ENCODE assay signal across 18 cellular contexts in the genomic region with DNA sequence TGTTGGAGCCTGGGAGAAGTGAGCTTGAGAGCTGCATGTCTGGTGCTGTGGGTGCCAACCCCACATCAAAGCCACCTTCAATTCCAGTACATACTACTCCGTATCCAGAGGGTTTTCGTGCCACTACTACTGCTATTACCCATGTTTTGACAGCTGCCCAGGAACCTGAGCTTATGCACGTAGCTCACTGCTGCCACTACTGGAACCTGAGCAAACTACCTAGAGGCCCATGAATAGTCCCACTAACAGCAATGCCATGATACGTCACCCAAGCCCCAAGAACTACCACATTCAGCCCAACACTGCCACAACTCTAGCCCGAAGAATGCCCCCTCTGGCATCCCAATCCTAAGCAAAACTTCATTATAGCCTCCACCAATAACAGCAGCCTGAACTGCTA.
A peak's percentile ranks its signal among the peaks of the same experiment; 100 is the strongest.
DNase-seq lines count a peak whose midpoint lies in the region; ATAC-seq and TF ChIP-seq lines count a peak whose summit lies in the region.
"Had no signal": no experiment of that assay in that cellular context is flagged by ENCODE, and none has a peak within 500 bp of the region (broad histone marks: within the 10 kb centered on the region; RNA-seq: fewer than 3 reads in every experiment).

No MANE protein-coding gene starts in this region.

- no peaks in the 10 kb centered on the region for H3K27me3 ChIP-seq in HCT116 (ENCODE audit: insufficient read depth, low read length)
- no peaks in the 10 kb centered on the region for H3K27me3 ChIP-seq in PC-3 (ENCODE audit: low read length)
- H3K27me3 ChIP-seq in foreskin keratinocyte = no peaks in the 10 kb centered on the region
- H3K27me3 ChIP-seq in gastroesophageal sphincter = no peaks in the 10 kb centered on the region

- TF ChIP-seq RAD21 in HCT116 (IDR thresholded peaks at IDR 0.05; ENCODE audit: low read depth) = no peak

- no peaks in the 10 kb centered on the region for H3K79me2 ChIP-seq in HCT116 (ENCODE audit: insufficient read depth, low read length)
- H3K79me2 ChIP-seq in PC-3 (ENCODE audit: low read length) = no peaks in the 10 kb centered on the region
- H3K79me2 ChIP-seq: parathyroid adenoma had no signal

- no peaks in the 10 kb centered on the region for H3K4me1 ChIP-seq in HCT116 (ENCODE audit: control insufficient read depth in 1 of 2, insufficient read depth in 2 of 2, low read length in 2 of 2)
- H3K4me1 ChIP-seq in PC-3 (ENCODE audit: insufficient read depth, low read length) = no peaks in the 10 kb centered on the region
- H3K4me1 ChIP-seq in foreskin keratinocyte = no peaks in the 10 kb centered on the region
- no peaks in the 10 kb centered on the region for H3K4me1 ChIP-seq in gastroesophageal sphincter
- H3K4me1 ChIP-seq: left ventricle myocardium inferior, parathyroid adenoma had no signal

- H3F3A ChIP-seq in PC-3 (ENCODE audit: low read length, unreplicated experiment) = no peaks in the 10 kb centered on the region

- H3K4me2 ChIP-seq in HCT116 (ENCODE audit: low read length) = no peak overlapping the region
- H3K4me2 ChIP-seq in PC-3 (ENCODE audit: low read length) = no peak overlapping the region

- 73 to 80% methylated on average over 1 to 3 of the region's 5 CpGs for WGBS in gastroesophageal sphincter (ENCODE audit: low coverage in 1 of 2), 2 donors

- RAD21 ChIA-PET in HCT116 (lab: Charles Lee; ENCODE audit: low non-redundant PET in 1 of 2, low total read pairs in 2 of 2, uncharacterized antibody in 2 of 2, unreplicated experiment in 2 of 2) = no interaction called here

- CTCF ChIA-PET in HCT116 (lab: Charles Lee) = interaction anchor here (0.7 kb wide), 1 partner anchor 720 kb away, joined by 4 read pairs; no protein-coding TSS in a partner anchor
- CTCF ChIA-PET in PC-3 (lab: Charles Lee) = interaction anchor here (0.5 kb wide), 1 partner anchor 1136 kb away, joined by 3 read pairs; no protein-coding TSS in a partner anchor

- DNase-seq in ELR (ENCODE audit: low read depth) = peak; percentile 16
- DNase-seq in HCT116 (ENCODE audit: low read depth, low spot score) = no peak
- peak; percentile 17 for DNase-seq in PC-3
- DNase-seq in foreskin keratinocyte = no peak
- no peak for DNase-seq in NCI-H2107 treated with DMSO at 0.1 percent for 48 hours (lab: John Stamatoyannopoulos, UW; ENCODE audit: unreplicated experiment)
- DNase-seq: activated CD4-positive, alpha-beta T cell treated with anti-CD3 and anti-CD28 coated beads, Interleukin-2, amount 50 U/mL, for 1 hour; activated CD8-positive, alpha-beta memory T cell treated with anti-CD3 and anti-CD28 coated beads, Interleukin-2, amount 50 U/mL, for 4 hours; activated effector memory CD4-positive, alpha-beta T cell treated with anti-CD3 and anti-CD28 coated beads, Interleukin-2, amount 50 U/mL, for 16 hours; CD4-positive, alpha-beta T cell; KBM-7; left ventricle myocardium inferior; NCI-H1694; stimulated activated CD4-positive, alpha-beta T cell treated with anti-CD3 and anti-CD28 coated beads, Interleukin-1b, Interleukin-23, amount 100 ng/mL, for 48 hours; stimulated activated naive B cell treated with anti-CD40 and anti-IgM and Interleukin-4, amounts not matched to agents 10 μg/mL and 1 μg/mL and 100 μg/mL, for 72 hours had no signal

- no peak overlapping the region for H3K9ac ChIP-seq in HCT116 (ENCODE audit: low read length)
- H3K9ac ChIP-seq in PC-3 (ENCODE audit: low read length) = no peak overlapping the region
- H3K9ac ChIP-seq: parathyroid adenoma had no signal

- ATAC-seq in HCT116 (peak; percentile 79), PC-3 (peak; percentile 20; the same call in 1 of the 2 replicates), foreskin keratinocyte (no peak), gastroesophageal sphincter (no peak), HG03095 (IDR thresholded peaks at IDR 0.05; ENCODE audit: unreplicated experiment) (no peak)
- ATAC-seq: stimulated activated naive B cell treated with anti-CD40 and anti-IgM and Interleukin-4, amounts not matched to agents 10 μg/mL and 1 μg/mL and 100 μg/mL, for 72 hours had no signal

- no peaks in the 10 kb centered on the region; the same call in 1 of the 2 replicates for H4K20me1 ChIP-seq in HCT116 (ENCODE audit: insufficient read depth)
- H4K20me1 ChIP-seq in PC-3 (ENCODE audit: low read length) = no peaks in the 10 kb centered on the region

- no TSS peak for BruUV-seq in HCT116 (replicated peaks; lab: Mats Ljungman, UMichigan)
- BruUV-seq in PC-3 (replicated peaks; lab: Mats Ljungman, UMichigan) = no TSS peak

- no peak overlapping the region for H2AFZ ChIP-seq in HCT116 (ENCODE audit: low read depth, low read length, poor library complexity, severe bottlenecking)
- no peak overlapping the region for H2AFZ ChIP-seq in PC-3 (ENCODE audit: low read length)
- H2AFZ ChIP-seq: parathyroid adenoma had no signal

- H3K4me3 ChIP-seq in HCT116 (replicated peaks in 1 of 2; ENCODE audit: low read depth in 1 of 2, low read length in 2 of 2) (no peak overlapping the region), PC-3 (ENCODE audit: low read length) (no peak overlapping the region), gastroesophageal sphincter (no peak overlapping the region)
- H3K4me3 ChIP-seq: left ventricle myocardium inferior had no signal

- no peak for TF ChIP-seq EP300 in gastroesophageal sphincter (IDR thresholded peaks at IDR 0.05)

- TF ChIP-seq POLR2A in HCT116 (IDR thresholded peaks at IDR 0.05; ENCODE audit: borderline replicate concordance, extremely low read depth, insufficient read depth, insufficient read length) (no peak), gastroesophageal sphincter (IDR thresholded peaks at IDR 0.05) (no peak)

- H3K36me3 ChIP-seq in HCT116 (ENCODE audit: control insufficient read depth in 1 of 2, insufficient read depth in 2 of 2, low read length in 2 of 2) (no peaks in the 10 kb centered on the region), PC-3 (ENCODE audit: low read depth, low read length) (no peaks in the 10 kb centered on the region), gastroesophageal sphincter (no peaks in the 10 kb centered on the region)
- H3K36me3 ChIP-seq: left ventricle myocardium inferior had no signal

- H3K9me3 ChIP-seq in HCT116 (ENCODE audit: control insufficient read depth in 1 of 2, insufficient read depth in 1 of 2, low read depth in 1 of 2, low read length in 2 of 2) (no peaks in the 10 kb centered on the region; a peak in 1 of 4 replicates), PC-3 (ENCODE audit: low read length) (no peaks in the 10 kb centered on the region), gastroesophageal sphincter (peaks cover 0 to 10% (median 0%) of the 10 kb centered on the region in 3 donors)

- intact Hi-C loops in HCT116 (cut with micrococcal nuclease) = no loop called here
- intact Hi-C loops in PC-3 (cut with micrococcal nuclease) = no loop called here

- TF ChIP-seq CTCF in HCT116 (IDR thresholded peaks at IDR 0.05 in 2 of 3, conservative IDR thresholded peaks at IDR 0.05 in 1 of 3; ENCODE audit: borderline replicate concordance in 1 of 3, insufficient read depth in 1 of 3, low read depth in 2 of 3, low read length in 2 of 3) = peak in 2 of 3 experiments; percentile 28 to 31; a peak in 3 of 6 replicates
- peak; percentile 45 for TF ChIP-seq CTCF in PC-3 (conservative IDR thresholded peaks at IDR 0.05; ENCODE audit: low read depth, low read length)
- TF ChIP-seq CTCF in foreskin keratinocyte (conservative IDR thresholded peaks at IDR 0.05) = peak; percentile 10
- no peak for TF ChIP-seq CTCF in gastroesophageal sphincter (IDR thresholded peaks at IDR 0.05)

- POLR2A ChIA-PET in HCT116 (lab: Charles Lee) (no interaction called here), PC-3 (lab: Charles Lee; ENCODE audit: unreplicated experiment) (no interaction called here)

- no peaks in the 10 kb centered on the region for H3K9me2 ChIP-seq in HCT116 (ENCODE audit: insufficient read depth)
- H3K9me2 ChIP-seq in PC-3 (replicated peaks; ENCODE audit: low read length) = no peaks in the 10 kb centered on the region

- H3K27ac ChIP-seq in HCT116 (ENCODE audit: low read depth, low read length) (no peak overlapping the region), PC-3 (ENCODE audit: low read length) (no peak overlapping the region), foreskin keratinocyte (no peak overlapping the region), gastroesophageal sphincter (no peak overlapping the region)
- H3K27ac ChIP-seq: HL-60, left ventricle myocardium inferior, parathyroid adenoma had no signal

TF ChIP-seq in HCT116, 20 proteins besides CTCF, POLR2A, EP300 and RAD21:
- TF ChIP-seq SP1 (IDR thresholded peaks at IDR 0.05; ENCODE audit: low read depth) (no peak), SRF (IDR thresholded peaks at IDR 0.05; ENCODE audit: low read depth) (no peak), TCF7L2 (IDR thresholded peaks at IDR 0.05; ENCODE audit: borderline replicate concordance, extremely low read depth, insufficient read depth, insufficient read length) (no peak)
TF ChIP-seq in HCT116: peak in this region for 0.

Comparison
In these comparisons a context has a peak if more than half of its experiments do, and no peak if none do; other contexts are left out.
1. DNase-seq: peak in ELR (single experiment) and PC-3 (single experiment); none in HCT116 (single experiment), foreskin keratinocyte (0 of 2) and NCI-H2107 treated with DMSO at 0.1 percent for 48 hours (single experiment).
2. ATAC-seq: peak in HCT116 (single experiment) and PC-3 (single experiment); none in foreskin keratinocyte (single experiment), gastroesophageal sphincter (single experiment) and HG03095 (single experiment).
3. CTCF ChIP-seq: peak in HCT116 (2 of 3), PC-3 (single experiment) and foreskin keratinocyte (single experiment); none in gastroesophageal sphincter (0 of 4).